ENCODE assay signal across 23 cellular contexts in the genomic region with DNA sequence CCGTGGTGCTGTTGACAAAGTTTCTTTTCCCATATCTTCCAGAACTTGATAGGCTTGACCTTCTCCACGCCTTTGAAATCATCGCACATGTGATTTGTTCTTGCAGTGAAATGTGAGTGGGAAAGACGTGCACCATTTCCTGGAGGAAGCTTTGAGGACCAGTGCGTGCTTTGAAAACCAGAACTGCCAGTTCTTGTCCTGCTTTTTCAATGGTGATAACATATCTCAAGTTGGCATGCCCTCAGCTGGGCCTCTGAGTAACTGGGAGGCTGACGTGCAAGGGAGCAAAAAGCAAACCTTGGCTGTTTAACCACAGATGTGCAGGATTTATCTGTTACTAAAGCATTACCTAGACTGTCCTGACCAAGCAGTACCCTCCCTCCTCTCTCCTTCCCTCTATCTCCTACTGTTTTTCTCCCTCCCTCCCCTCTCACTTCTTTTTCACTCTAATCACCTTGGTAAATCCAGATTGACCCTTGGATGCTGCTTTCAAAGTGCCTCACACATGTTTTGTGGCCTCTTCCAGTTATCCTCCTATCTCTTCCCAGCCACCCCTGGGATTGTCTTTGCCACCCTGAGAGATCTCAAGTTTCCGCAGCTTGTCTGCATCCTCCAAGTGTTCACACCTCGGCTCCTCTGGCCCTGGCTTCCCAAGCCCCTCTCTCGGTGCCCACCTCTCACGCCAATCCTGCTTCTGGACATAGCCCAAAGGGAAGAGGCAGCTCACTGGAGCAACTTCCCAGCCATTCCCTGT.
DNase-seq lines count a peak whose midpoint lies in the region; ATAC-seq and TF ChIP-seq lines count a peak whose summit lies in the region.
"Had no signal": no experiment of that assay in that cellular context is flagged by ENCODE, and none has a peak within 500 bp of the region (broad histone marks: within the 10 kb centered on the region; RNA-seq: fewer than 3 reads in every experiment).

No MANE protein-coding gene starts in this region.

- no peaks in the 10 kb centered on the region for H3K36me3 ChIP-seq in left ventricle myocardium inferior
- H3K36me3 ChIP-seq: spleen, suprapubic skin had no signal

- no peak overlapping the region for H3K27ac Mint-ChIP-seq in activated CD4-positive, alpha-beta memory T cell treated with anti-CD3 and anti-CD28 coated beads for 36 hours

- H3K27me3 Mint-ChIP-seq in activated CD4-positive, alpha-beta memory T cell treated with anti-CD3 and anti-CD28 coated beads for 36 hours, result peaks cover 10% of the 10 kb centered on the region
- H3K27me3 Mint-ChIP-seq: naive thymus-derived CD8-positive, alpha-beta T cell had no signal

- no peak overlapping the region for H3K4me3 ChIP-seq in left ventricle myocardium inferior
- H3K4me3 ChIP-seq in fibroblast of pulmonary artery (replicated peaks; ENCODE audit: low read depth, low read length), result no peak overlapping the region
- H3K4me3 ChIP-seq: A549, psoas muscle, spleen, suprapubic skin had no signal

- no peaks in the 10 kb centered on the region for H3K27me3 ChIP-seq in left ventricle myocardium inferior (ENCODE audit: low read depth)
- H3K27me3 ChIP-seq: spleen, suprapubic skin had no signal

- TF ChIP-seq CTCF in left ventricle myocardium inferior (IDR thresholded peaks at IDR 0.05; ENCODE audit: borderline replicate concordance) (no peak), fibroblast of pulmonary artery (IDR thresholded peaks at IDR 0.05; ENCODE audit: low read length, missing control alignments) (no peak)

- H3K9me3 Mint-ChIP-seq in activated CD4-positive, alpha-beta memory T cell treated with anti-CD3 and anti-CD28 coated beads for 36 hours, result no peaks in the 10 kb centered on the region
- H3K9me3 Mint-ChIP-seq: naive thymus-derived CD8-positive, alpha-beta T cell had no signal

- intact Hi-C loops in Right ventricle myocardium inferior (cut with DNase I), result no loop called here
- intact Hi-C loops in left ventricle myocardium inferior (cut with micrococcal nuclease), result no loop called here
- intact Hi-C loops in activated CD4-positive, alpha-beta memory T cell treated with anti-CD3 and anti-CD28 coated beads for 36 hours (cut with micrococcal nuclease), result no loop called here

- peaks cover 5% of the 10 kb centered on the region for H3K4me1 Mint-ChIP-seq in activated CD4-positive, alpha-beta memory T cell treated with anti-CD3 and anti-CD28 coated beads for 36 hours (ENCODE audit: low read depth)

- no peak overlapping the region for H3K4me3 Mint-ChIP-seq in activated CD4-positive, alpha-beta memory T cell treated with anti-CD3 and anti-CD28 coated beads for 36 hours
- H3K4me3 Mint-ChIP-seq: naive thymus-derived CD8-positive, alpha-beta T cell had no signal

- DNase-seq in Right ventricle myocardium inferior (ENCODE audit: missing footprints) (no peak), left ventricle myocardium inferior (no peak), fibroblast of pulmonary artery (ENCODE audit: low read depth) (peak; percentile 17), mucosa of gallbladder (ENCODE audit: low spot score) (peak; percentile 65), ureter (ENCODE audit: low spot score) (peak; percentile 74)
- no peak for DNase-seq in activated CD4-positive, alpha-beta memory T cell treated with anti-CD3 and anti-CD28 coated beads for 36 hours
- DNase-seq: activated CD4-positive, alpha-beta T cell treated with anti-CD3 and anti-CD28 coated beads for 48 hours; activated CD8-positive, alpha-beta memory T cell treated with anti-CD3 and anti-CD28 coated beads, Interleukin-2, amount 50 U/mL, for 48 hours; activated naive CD4-positive, alpha-beta T cell treated with Interleukin-2 at 50 U/mL for 16 hours; C1 segment of cervical spinal cord; DMS79; foreskin melanocyte; naive thymus-derived CD8-positive, alpha-beta T cell; NCI-H146; NCI-H2171 treated with DMSO at 0.1 percent for 48 hours; psoas muscle; spleen; T1000 had no signal

- ATAC-seq in Right ventricle myocardium inferior (peak; percentile 39), GM19328 (IDR thresholded peaks at IDR 0.05; ENCODE audit: unreplicated experiment) (no peak), GM21786 (IDR thresholded peaks at IDR 0.05; ENCODE audit: unreplicated experiment) (no peak)
- ATAC-seq: A549; naive thymus-derived CD8-positive, alpha-beta T cell; Panc1; psoas muscle had no signal

- no peaks in the 10 kb centered on the region for H3K9me3 ChIP-seq in left ventricle myocardium inferior (replicated peaks)
- H3K9me3 ChIP-seq: A549, psoas muscle, spleen, suprapubic skin had no signal

- H3K36me3 Mint-ChIP-seq in activated CD4-positive, alpha-beta memory T cell treated with anti-CD3 and anti-CD28 coated beads for 36 hours, result no peaks in the 10 kb centered on the region
- H3K36me3 Mint-ChIP-seq: naive thymus-derived CD8-positive, alpha-beta T cell had no signal

- CTCF ChIA-PET in activated CD4-positive, alpha-beta memory T cell treated with anti-CD3 and anti-CD28 coated beads for 36 hours (lab: Charles Lee), result interaction anchor here (0.9 to 1.2 kb wide), 2 partner anchors 12 to 264 kb away, joined by 3 read pairs; no protein-coding TSS in a partner anchor

- peaks cover 14% of the 10 kb centered on the region for H3K4me1 ChIP-seq in left ventricle myocardium inferior
- H3K4me1 ChIP-seq: psoas muscle, spleen, suprapubic skin had no signal

- no peak overlapping the region for H3K27ac ChIP-seq in left ventricle myocardium inferior (replicated peaks)
- H3K27ac ChIP-seq: A549, psoas muscle, spleen, suprapubic skin had no signal

- POLR2A ChIA-PET in activated CD4-positive, alpha-beta memory T cell treated with anti-CD3 and anti-CD28 coated beads for 36 hours (lab: Charles Lee), result no interaction called here

Comparison
In these comparisons a context has a peak if more than half of its experiments do, and no peak if none do; other contexts are left out.
1. DNase-seq: peak in fibroblast of pulmonary artery (single experiment), mucosa of gallbladder (single experiment) and ureter (single experiment); none in Right ventricle myocardium inferior (single experiment), left ventricle myocardium inferior (single experiment) and activated CD4-positive, alpha-beta memory T cell treated with anti-CD3 and anti-CD28 coated beads for 36 hours (single experiment).